In genomic region chr17:75864887-75865286, GRCh38 we compare ENCODE assay signal across 8 cellular contexts. TPM values are rescaled to one million over a fixed set of nuclear protein-coding genes. Genes with fewer than 3 reads are reported as not detected.
DNase-seq lines count a peak whose midpoint lies in the region; ATAC-seq, FAIRE-seq and TF ChIP-seq lines count a peak whose summit lies in the region.
"Not testable (repeated sequence)": the region's sequence is repeated elsewhere in the genome, so short reads cannot be mapped to it uniquely, and the experiment has no call there.

No MANE protein-coding gene starts in this region.

- H3K4me3 Mint-ChIP-seq in activated CD8-positive, alpha-beta T cell treated with anti-CD3 and anti-CD28 coated beads for 36 hours, result not testable (repeated sequence)
- H3K4me3 Mint-ChIP-seq in central memory CD8-positive, alpha-beta T cell, result peak overlapping the region; percentile 66

- H3K4me3 ChIP-seq in HEK293 (ENCODE audit: low read depth, low read length); kidney (ENCODE audit: low read length in 2 of 2); gastrocnemius medialis; urinary bladder (ENCODE audit: low read depth, low read length): not testable (repeated sequence)

- H3K27me3 Mint-ChIP-seq in activated CD8-positive, alpha-beta T cell treated with anti-CD3 and anti-CD28 coated beads for 36 hours; central memory CD8-positive, alpha-beta T cell: not testable (repeated sequence)

- ATAC-seq in GM18868 (IDR thresholded peaks at IDR 0.05; ENCODE audit: unreplicated experiment), result peak; percentile 27
- ATAC-seq in activated CD8-positive, alpha-beta T cell treated with anti-CD3 and anti-CD28 coated beads for 36 hours, result peak; percentile 60
- peak; percentile 85 for ATAC-seq in central memory CD8-positive, alpha-beta T cell (replicated peaks; ENCODE audit: extremely low read depth, poor library complexity, severe bottlenecking)
- not testable (repeated sequence) for ATAC-seq in gastrocnemius medialis

- WGBS in urinary bladder, result 69% methylated on average over 4 of the region's 4 CpGs

- not testable (repeated sequence) for H3K9me3 ChIP-seq in HEK293 (ENCODE audit: control insufficient read depth, insufficient read depth, low read depth, low read length); KOPT-K1 (ENCODE audit: insufficient read depth, low read length, poor library complexity, severe bottlenecking); kidney (ENCODE audit: control insufficient read depth in 1 of 2, low read length in 2 of 2); gastrocnemius medialis

- POLR2A ChIA-PET in HEK293 (lab: Yijun Ruan, JAX), result interaction anchor here (0.7 to 1.3 kb wide), 5 partner anchors 10 to 88 kb away, joined by 3 to 9 read pairs (median 6); partner anchors contain the start of genes TRIM47, TRIM65 and WBP2
- POLR2A ChIA-PET in activated CD8-positive, alpha-beta T cell treated with anti-CD3 and anti-CD28 coated beads for 36 hours (lab: Charles Lee), result interaction anchor here (0.7 to 1.8 kb wide), 3 partner anchors 9 to 86 kb away, joined by 3 to 16 read pairs (median 8); partner anchors contain the start of gene WBP2

- DNase-seq in activated CD8-positive, alpha-beta T cell treated with anti-CD3 and anti-CD28 coated beads for 36 hours, result peak; percentile 35
- DNase-seq in central memory CD8-positive, alpha-beta T cell (ENCODE audit: low spot score in 2 of 2), result peak in 1 of 2 donors; percentile 31
- DNase-seq in kidney, gastrocnemius medialis: not testable (repeated sequence)

- in situ Hi-C loops in gastrocnemius medialis (cut with MboI; ENCODE audit: low sequenced_read_pairs in 4 of 4), result not testable (repeated sequence)

- not testable (repeated sequence) for H3K4me1 ChIP-seq in HEK293 (ENCODE audit: control insufficient read depth, insufficient read depth, low read length); kidney (ENCODE audit: control insufficient read depth in 1 of 2, insufficient read depth in 1 of 2, low read depth in 1 of 2, low read length in 2 of 2); urinary bladder (ENCODE audit: insufficient read depth)
- H3K4me1 ChIP-seq in gastrocnemius medialis, result peaks cover 5 to 13% of the 10 kb centered on the region in 2 donors

- CTCF ChIA-PET in HEK293 (lab: Yijun Ruan, JAX), result interaction anchor here (0.7 to 1.5 kb wide), 5 partner anchors 9 to 115 kb away, joined by 3 to 8 read pairs (median 3); partner anchors contain the start of gene TRIM47
- CTCF ChIA-PET in activated CD8-positive, alpha-beta T cell treated with anti-CD3 and anti-CD28 coated beads for 36 hours (lab: Charles Lee), result interaction anchor here (0.9 to 3.8 kb wide), 7 partner anchors 9 to 141 kb away, joined by 3 to 11 read pairs (median 3); partner anchors contain the start of gene WBP2

- not testable (repeated sequence) for H3K9ac ChIP-seq in kidney (ENCODE audit: low read length in 2 of 2)

- TF ChIP-seq CTCF in HEK293 (tag by site-specific recombination; IDR thresholded peaks at IDR 0.05); activated CD8-positive, alpha-beta T cell treated with anti-CD3 and anti-CD28 coated beads for 36 hours (IDR thresholded peaks at IDR 0.05); kidney (IDR thresholded peaks at IDR 0.05; ENCODE audit: borderline replicate concordance, extremely low read depth, insufficient read depth); gastrocnemius medialis (IDR thresholded peaks at IDR 0.05 in 4 of 5, conservative IDR thresholded peaks at IDR 0.05 in 1 of 5): not testable (repeated sequence)

- H3K27ac Mint-ChIP-seq in activated CD8-positive, alpha-beta T cell treated with anti-CD3 and anti-CD28 coated beads for 36 hours, result peak overlapping the region; percentile 78
- peak overlapping the region; percentile 83 for H3K27ac Mint-ChIP-seq in central memory CD8-positive, alpha-beta T cell (ENCODE audit: low read depth)

- H3K36me3 ChIP-seq in HEK293 (ENCODE audit: control insufficient read depth in 2 of 2, insufficient read depth in 1 of 2, low read length in 2 of 2); KOPT-K1 (ENCODE audit: insufficient read depth, low read length); kidney (ENCODE audit: control insufficient read depth in 1 of 2, insufficient read depth in 2 of 2, low read length in 2 of 2); gastrocnemius medialis; urinary bladder (ENCODE audit: insufficient read depth): not testable (repeated sequence)

- not testable (repeated sequence) for H3K9me3 Mint-ChIP-seq in activated CD8-positive, alpha-beta T cell treated with anti-CD3 and anti-CD28 coated beads for 36 hours; central memory CD8-positive, alpha-beta T cell

- not testable (repeated sequence) for FAIRE-seq in kidney (lab: Jason Lieb, UNC)

- TF ChIP-seq POLR2A in gastrocnemius medialis (IDR thresholded peaks at IDR 0.05), result not testable (repeated sequence)

- peaks cover 17% of the 10 kb centered on the region for H3K4me1 Mint-ChIP-seq in activated CD8-positive, alpha-beta T cell treated with anti-CD3 and anti-CD28 coated beads for 36 hours (ENCODE audit: low read depth)
- peaks cover 23% of the 10 kb centered on the region for H3K4me1 Mint-ChIP-seq in central memory CD8-positive, alpha-beta T cell

- not testable (repeated sequence) for H3K36me3 Mint-ChIP-seq in activated CD8-positive, alpha-beta T cell treated with anti-CD3 and anti-CD28 coated beads for 36 hours (ENCODE audit: low read depth); central memory CD8-positive, alpha-beta T cell (ENCODE audit: insufficient read depth)

- not testable (repeated sequence) for H3K27ac ChIP-seq in HEK293 (ENCODE audit: extremely low read depth, low read depth, low read length)
- H3K27ac ChIP-seq in KOPT-K1 (ENCODE audit: low read depth, low read length, poor library complexity, severe bottlenecking) (peak overlapping the region; percentile 45), kidney (ENCODE audit: low read depth in 2 of 2, low read length in 2 of 2) (peak overlapping the region; percentile 22 to 28), gastrocnemius medialis (peak overlapping the region; percentile 43 to 68 (median 60)), urinary bladder (ENCODE audit: low read depth) (peak overlapping the region; percentile 46)

- H3K27me3 ChIP-seq in gastrocnemius medialis, result not testable (repeated sequence)

- intact Hi-C loops in activated CD8-positive, alpha-beta T cell treated with anti-CD3 and anti-CD28 coated beads for 36 hours (cut with micrococcal nuclease); kidney (cut with DNase I); gastrocnemius medialis (cut with DNase I; ENCODE audit: low total_unique reads): not testable (repeated sequence)

TF ChIP-seq in HEK293, 187 proteins besides CTCF, POLR2A, EP300 and RAD21 (continues in another document):
- TF ChIP-seq ZNF558 (tag by site-specific recombination; IDR thresholded peaks at IDR 0.05) (0 out of 2 replicates have a peak, but pooled peaks have one; percentile 11), ZNF362 (tag by site-specific recombination; IDR thresholded peaks at IDR 0.05) (peak; percentile 35; the same call in 1 of the 2 replicates), ZBTB8A (tag by site-specific recombination; IDR thresholded peaks at IDR 0.05) (0 out of 2 replicates have a peak, but pooled peaks have one; percentile 0), ZNF366 (tag by site-specific recombination; conservative IDR thresholded peaks at IDR 0.05) (0 out of 2 replicates have a peak, but pooled peaks have one; percentile 34), ZBTB17 (tag by site-specific recombination; IDR thresholded peaks at IDR 0.05) (peak; percentile 37; the same call in 1 of the 2 replicates)

RNA-seq across cellular contexts. Expression of gene WBP2, which starts 9.8 kb away (rescaled TPM):
- total RNA-seq in activated CD8-positive, alpha-beta T cell treated with anti-CD3 and anti-CD28 coated beads for 36 hours, result 10 to 100 TPM; 54.4 to 58.5 TPM
- total RNA-seq in kidney (135 TPM), gastrocnemius medialis (100 to 1,000 TPM; 129 to 259 (median 148) TPM), urinary bladder (16.2 TPM)
- polyA plus RNA-seq in kidney (ENCODE audit: insufficient read depth, low read depth, low replicate concordance) (151 TPM), urinary bladder (142 TPM)

RNA-seq across cellular contexts. Expression of gene TRIM47, which starts 13.5 kb away (rescaled TPM):
- total RNA-seq in activated CD8-positive, alpha-beta T cell treated with anti-CD3 and anti-CD28 coated beads for 36 hours, result 10 to 100 TPM; 16.6 to 16.8 TPM
- total RNA-seq in kidney (118 TPM), gastrocnemius medialis (10 to 100 TPM in 3 of 4 donors, 1 to 10 TPM in 1; 9.5 to 18.4 (median 15.5) TPM), urinary bladder (28.9 TPM)
- polyA plus RNA-seq in kidney (ENCODE audit: insufficient read depth, low read depth, low replicate concordance) (95.0 TPM), urinary bladder (55.8 TPM)

RNA-seq across cellular contexts. Expression of gene UNC13D, which starts 20.7 kb away (rescaled TPM):
- total RNA-seq in activated CD8-positive, alpha-beta T cell treated with anti-CD3 and anti-CD28 coated beads for 36 hours, result 100 to 1,000 TPM; 136 to 144 TPM
- 26.1 TPM for total RNA-seq in kidney
- polyA plus RNA-seq in kidney (ENCODE audit: insufficient read depth, low read depth, low replicate concordance), result 3.8 TPM
- total RNA-seq in gastrocnemius medialis, result 1 to 10 TPM; 1.3 to 9.4 (median 4.6) TPM
- 10.6 TPM for total RNA-seq in urinary bladder
- 13.0 TPM for polyA plus RNA-seq in urinary bladder

RNA-seq across cellular contexts. Expression of gene TRIM65, which starts 31.9 kb away (rescaled TPM):
- 10 to 100 TPM; 37.1 to 42.2 TPM for total RNA-seq in activated CD8-positive, alpha-beta T cell treated with anti-CD3 and anti-CD28 coated beads for 36 hours
- total RNA-seq in kidney (23.6 TPM), gastrocnemius medialis (10 to 100 TPM; 16.5 to 26.1 (median 22.3) TPM), urinary bladder (15.2 TPM)
- polyA plus RNA-seq in kidney (ENCODE audit: insufficient read depth, low read depth, low replicate concordance) (11.5 TPM), urinary bladder (21.5 TPM)

RNA-seq across cellular contexts. Expression of gene MRPL38, which starts 39.8 kb away (rescaled TPM):
- 100 to 1,000 TPM; 117 to 126 TPM for total RNA-seq in activated CD8-positive, alpha-beta T cell treated with anti-CD3 and anti-CD28 coated beads for 36 hours
- total RNA-seq in kidney (89.8 TPM), gastrocnemius medialis (10 to 100 TPM; 29.9 to 86.7 (median 53.1) TPM), urinary bladder (18.3 TPM)
- polyA plus RNA-seq in kidney (ENCODE audit: insufficient read depth, low read depth, low replicate concordance) (114 TPM), urinary bladder (61.3 TPM)
